1 cellular context compared by ENCODE assay signal in the genomic region with DNA sequence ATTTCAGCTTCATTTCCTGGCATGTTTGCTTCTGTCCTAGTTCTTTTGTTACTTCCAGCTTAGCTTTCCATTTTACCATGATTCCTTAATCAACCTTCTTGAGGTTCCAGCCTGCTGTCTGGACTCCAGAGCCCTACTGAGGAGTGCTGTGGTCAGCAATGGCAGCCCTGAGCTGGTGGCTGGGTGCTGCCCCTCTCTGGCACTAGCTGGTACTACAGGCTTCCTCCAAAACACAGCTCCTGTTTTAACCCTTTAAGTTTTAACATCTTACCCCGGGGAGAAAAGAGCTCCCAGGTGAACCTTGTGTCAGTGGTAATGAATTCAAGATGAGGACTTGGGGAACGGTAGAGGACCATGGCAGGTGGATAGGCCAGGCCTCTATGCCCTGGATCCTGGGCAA.
TF ChIP-seq lines count a peak whose summit lies in the region.

No MANE protein-coding gene starts in this region.

TF ChIP-seq in SK-N-SH, 30 proteins besides CTCF, POLR2A, EP300 and RAD21 (continued from another document):
- TF ChIP-seq, protein P1, sequence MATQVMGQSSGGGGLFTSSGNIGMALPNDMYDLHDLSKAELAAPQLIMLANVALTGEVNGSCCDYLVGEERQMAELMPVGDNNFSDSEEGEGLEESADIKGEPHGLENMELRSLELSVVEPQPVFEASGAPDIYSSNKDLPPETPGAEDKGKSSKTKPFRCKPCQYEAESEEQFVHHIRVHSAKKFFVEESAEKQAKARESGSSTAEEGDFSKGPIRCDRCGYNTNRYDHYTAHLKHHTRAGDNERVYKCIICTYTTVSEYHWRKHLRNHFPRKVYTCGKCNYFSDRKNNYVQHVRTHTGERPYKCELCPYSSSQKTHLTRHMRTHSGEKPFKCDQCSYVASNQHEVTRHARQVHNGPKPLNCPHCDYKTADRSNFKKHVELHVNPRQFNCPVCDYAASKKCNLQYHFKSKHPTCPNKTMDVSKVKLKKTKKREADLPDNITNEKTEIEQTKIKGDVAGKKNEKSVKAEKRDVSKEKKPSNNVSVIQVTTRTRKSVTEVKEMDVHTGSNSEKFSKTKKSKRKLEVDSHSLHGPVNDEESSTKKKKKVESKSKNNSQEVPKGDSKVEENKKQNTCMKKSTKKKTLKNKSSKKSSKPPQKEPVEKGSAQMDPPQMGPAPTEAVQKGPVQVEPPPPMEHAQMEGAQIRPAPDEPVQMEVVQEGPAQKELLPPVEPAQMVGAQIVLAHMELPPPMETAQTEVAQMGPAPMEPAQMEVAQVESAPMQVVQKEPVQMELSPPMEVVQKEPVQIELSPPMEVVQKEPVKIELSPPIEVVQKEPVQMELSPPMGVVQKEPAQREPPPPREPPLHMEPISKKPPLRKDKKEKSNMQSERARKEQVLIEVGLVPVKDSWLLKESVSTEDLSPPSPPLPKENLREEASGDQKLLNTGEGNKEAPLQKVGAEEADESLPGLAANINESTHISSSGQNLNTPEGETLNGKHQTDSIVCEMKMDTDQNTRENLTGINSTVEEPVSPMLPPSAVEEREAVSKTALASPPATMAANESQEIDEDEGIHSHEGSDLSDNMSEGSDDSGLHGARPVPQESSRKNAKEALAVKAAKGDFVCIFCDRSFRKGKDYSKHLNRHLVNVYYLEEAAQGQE (IDR thresholded peaks at IDR 0.05; ENCODE audit: low read depth, low read length), result no peak
- TF ChIP-seq NRF1 (IDR thresholded peaks at IDR 0.05; ENCODE audit: low read depth, low read length), result no peak
- TF ChIP-seq, protein P2, sequence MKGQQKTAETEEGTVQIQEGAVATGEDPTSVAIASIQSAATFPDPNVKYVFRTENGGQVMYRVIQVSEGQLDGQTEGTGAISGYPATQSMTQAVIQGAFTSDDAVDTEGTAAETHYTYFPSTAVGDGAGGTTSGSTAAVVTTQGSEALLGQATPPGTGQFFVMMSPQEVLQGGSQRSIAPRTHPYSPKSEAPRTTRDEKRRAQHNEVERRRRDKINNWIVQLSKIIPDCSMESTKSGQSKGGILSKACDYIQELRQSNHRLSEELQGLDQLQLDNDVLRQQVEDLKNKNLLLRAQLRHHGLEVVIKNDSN (IDR thresholded peaks at IDR 0.05; ENCODE audit: borderline replicate concordance, low read depth), result no peak
- TF ChIP-seq MXI1 (IDR thresholded peaks at IDR 0.05; ENCODE audit: low read depth, low read length), result no peak
